Comparison of ENCODE assay signal across 2 cellular contexts in the genomic region with DNA sequence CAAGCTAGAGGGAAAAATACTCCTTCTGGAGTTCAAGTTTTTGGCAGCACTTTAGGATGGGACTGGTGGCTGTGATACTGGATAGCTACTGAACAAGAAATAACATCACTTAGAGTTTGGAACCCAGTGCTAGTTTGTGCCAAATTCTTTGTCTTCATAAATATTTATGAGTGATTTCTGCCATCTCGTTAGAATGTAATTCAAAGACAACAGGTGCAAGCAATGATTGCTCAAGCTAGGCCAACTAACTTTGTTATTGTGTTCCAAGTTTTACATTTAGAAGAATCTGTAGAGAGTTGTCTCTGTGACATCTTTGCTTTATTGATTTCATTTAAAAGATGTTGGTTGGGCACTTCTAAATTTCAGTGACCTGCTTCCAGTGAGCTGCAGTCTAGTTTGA.
TF ChIP-seq lines count a peak whose summit lies in the region.

No MANE protein-coding gene starts in this region.

TF ChIP-seq in IMR-90, 13 proteins besides CTCF, POLR2A, EP300 and RAD21 (continued from another document):
- no peak for TF ChIP-seq FOS (IDR thresholded peaks at IDR 0.05; ENCODE audit: low read depth, low read length)

TF ChIP-seq in HepG2, 621 proteins besides CTCF, POLR2A, EP300 and RAD21 (continued from another document):
- TF ChIP-seq ZFP36L2 (CRISPR knock-in tag; IDR thresholded peaks at IDR 0.05): no peak
- no peak for TF ChIP-seq TRIM24 (CRISPR knock-in tag; IDR thresholded peaks at IDR 0.05)
- TF ChIP-seq CHD2 (IDR thresholded peaks at IDR 0.05; ENCODE audit: low read depth, low read length): no peak
- TF ChIP-seq LCORL (IDR thresholded peaks at IDR 0.05): no peak
- TF ChIP-seq LCORL (CRISPR knock-in tag; IDR thresholded peaks at IDR 0.05): no peak
- TF ChIP-seq ZMYM2 (CRISPR knock-in tag; IDR thresholded peaks at IDR 0.05): no peak
